ENCODE assay signal across 8 cellular contexts in genomic region chr17:28041068-28041843, GRCh38. TPM values are rescaled to one million over a fixed set of nuclear protein-coding genes. Genes with fewer than 3 reads are reported as not detected.
DNase-seq lines count a peak whose midpoint lies in the region; ATAC-seq and TF ChIP-seq lines count a peak whose summit lies in the region.

No MANE protein-coding gene starts in this region.

- H3K4me3 ChIP-seq in GM23338 = peak overlapping the region; percentile 65

- H3K9me2 ChIP-seq in GM23338 (ENCODE audit: insufficient read depth) = no peaks in the 10 kb centered on the region

- no peak overlapping the region for H3K27ac ChIP-seq in GM23338 (ENCODE audit: low read depth)

- H2AFZ ChIP-seq in GM23338 = no peak overlapping the region

- no peak overlapping the region for H3K4me2 ChIP-seq in GM23338

- peaks cover 38% of the 10 kb centered on the region for H3K4me1 Mint-ChIP-seq in GM23338
- H3K4me1 Mint-ChIP-seq in naive B cell = peaks cover 38 to 69% (median 53%) of the 10 kb centered on the region in 3 donors
- H3K4me1 Mint-ChIP-seq in stimulated activated effector memory CD8-positive, alpha-beta T cell treated with anti-CD3 and anti-CD28 coated beads, Interleukin-12 subunit alpha, Interleukin-12 subunit beta, amount 100 ng/mL, for 72 hours = peaks cover 48% of the 10 kb centered on the region

- H3K27me3 ChIP-seq in GM23338 (ENCODE audit: insufficient read depth) = no peaks in the 10 kb centered on the region

- H3K36me3 ChIP-seq in GM23338 (ENCODE audit: insufficient read depth) = no peaks in the 10 kb centered on the region

- no peaks in the 10 kb centered on the region for H3K9me3 Mint-ChIP-seq in GM23338
- peaks cover 0 to 4% (median 0%) of the 10 kb centered on the region in 7 donors for H3K9me3 Mint-ChIP-seq in naive B cell
- peaks cover 3% of the 10 kb centered on the region for H3K9me3 Mint-ChIP-seq in stimulated activated effector memory CD8-positive, alpha-beta T cell treated with anti-CD3 and anti-CD28 coated beads, Interleukin-12 subunit alpha, Interleukin-12 subunit beta, amount 100 ng/mL, for 72 hours

- peak; percentile 100 for DNase-seq in Daoy (ENCODE audit: low read depth)
- DNase-seq in GM23338 (ENCODE audit: low spot score) = peak; percentile 99
- peak; percentile 99 for DNase-seq in Kasumi-1 (lab: John Stamatoyannopoulos, UW)
- DNase-seq in RKO (ENCODE audit: low spot score) = peak; percentile 99
- peak; percentile 98 to 99 for DNase-seq in activated T-helper 1 cell treated with anti-CD3 and anti-CD28 coated beads, Interleukin-2, amount 50 U/mL, for 16 hours (ENCODE audit: low read depth in 1 of 2, low spot score in 1 of 2)
- peak; percentile 100 for DNase-seq in fibroblast of gingiva (ENCODE audit: low read depth)
- peak; percentile 100 for DNase-seq in naive B cell
- peak; percentile 97 to 100 for DNase-seq in stimulated activated effector memory CD8-positive, alpha-beta T cell treated with anti-CD3 and anti-CD28 coated beads, Interleukin-12 subunit alpha, Interleukin-12 subunit beta, amount 100 ng/mL, for 72 hours (ENCODE audit: low spot score in 2 of 2)

- H3F3A ChIP-seq in GM23338 (replicated peaks; ENCODE audit: low read depth) = no peaks in the 10 kb centered on the region

- 0 out of 2 replicates have a peak, but pooled peaks cover 7% of the 10 kb centered on the region for H4K20me1 ChIP-seq in GM23338 (replicated peaks; ENCODE audit: insufficient read depth)

- H3K4me3 Mint-ChIP-seq in GM23338 = peak overlapping the region; percentile 95
- H3K4me3 Mint-ChIP-seq in naive B cell = peak overlapping the region; percentile 78 to 95 (median 88)
- peak overlapping the region; percentile 77 for H3K4me3 Mint-ChIP-seq in stimulated activated effector memory CD8-positive, alpha-beta T cell treated with anti-CD3 and anti-CD28 coated beads, Interleukin-12 subunit alpha, Interleukin-12 subunit beta, amount 100 ng/mL, for 72 hours

- peaks cover 19% of the 10 kb centered on the region for H3K36me3 Mint-ChIP-seq in GM23338 (ENCODE audit: low read depth)
- no peaks in the 10 kb centered on the region for H3K36me3 Mint-ChIP-seq in naive B cell
- H3K36me3 Mint-ChIP-seq in stimulated activated effector memory CD8-positive, alpha-beta T cell treated with anti-CD3 and anti-CD28 coated beads, Interleukin-12 subunit alpha, Interleukin-12 subunit beta, amount 100 ng/mL, for 72 hours = peaks cover 8% of the 10 kb centered on the region

- H3K79me2 ChIP-seq in GM23338 (replicated peaks; ENCODE audit: insufficient read depth) = peaks cover 44% of the 10 kb centered on the region

- peak; percentile 95 for ATAC-seq in GM23338
- peak; percentile 90 to 91 for ATAC-seq in naive B cell (ENCODE audit: low read depth in 2 of 2)
- peak; percentile 96 for ATAC-seq in stimulated activated effector memory CD8-positive, alpha-beta T cell treated with anti-CD3 and anti-CD28 coated beads, Interleukin-12 subunit alpha, Interleukin-12 subunit beta, amount 100 ng/mL, for 72 hours

- H3K27me3 Mint-ChIP-seq in GM23338 (ENCODE audit: insufficient read depth, low read depth, poor library complexity) (peaks cover 6% of the 10 kb centered on the region), naive B cell (peaks cover 0 to 15% (median 0%) of the 10 kb centered on the region in 3 donors)

- H3K27ac Mint-ChIP-seq in GM23338 (peak overlapping the region; percentile 84), naive B cell (peak overlapping the region; percentile 83 to 98 (median 88))
- peak overlapping the region; percentile 84 for H3K27ac Mint-ChIP-seq in stimulated activated effector memory CD8-positive, alpha-beta T cell treated with anti-CD3 and anti-CD28 coated beads, Interleukin-12 subunit alpha, Interleukin-12 subunit beta, amount 100 ng/mL, for 72 hours

- no peak for TF ChIP-seq CTCF in GM23338 (conservative IDR thresholded peaks at IDR 0.05; ENCODE audit: low read depth in 2 of 2)

- peaks cover 40% of the 10 kb centered on the region for H3K4me1 ChIP-seq in GM23338 (ENCODE audit: insufficient read depth)

TF ChIP-seq in GM23338, 12 proteins besides CTCF, POLR2A, EP300 and RAD21:
- TF ChIP-seq POLR2AphosphoS5 (IDR thresholded peaks at IDR 0.05; ENCODE audit: low read depth) (peak; percentile 91), CREB1 (CRISPR knock-in tag; IDR thresholded peaks at IDR 0.05; ENCODE audit: low read depth) (peak; percentile 87), EZH2 (IDR thresholded peaks at IDR 0.05; ENCODE audit: low read depth, unreplicated experiment) (no peak)

RNA-seq across cellular contexts. Expression of gene NLK, which starts 1.2 kb away (rescaled TPM):
- 15.8 and 20.4 TPM in 2 replicates for total RNA-seq in Daoy (2014; rRNA removed; shearing (Covaris generic))
- total RNA-seq in GM23338 (2014; rRNA removed; shearing (Covaris generic)) = 67.7 and 78.5 TPM in 2 replicates
- polyA plus RNA-seq in GM23338 (2016; fragmentation: Nextera tagmentation; extraction: Ambion mirVana) (31.9 and 34.7 TPM in 2 replicates), naive B cell (ENCODE audit: low read depth in 6 of 6) (1 to 10 TPM; 1.3 to 6.9 (median 2.0) TPM)
